ENCODE assay signal across 8 cellular contexts in genomic region chr2:241219030-241219382, GRCh38. TPM values are rescaled to one million over a fixed set of nuclear protein-coding genes. Genes with fewer than 3 reads are reported as not detected.
DNase-seq lines count a peak whose midpoint lies in the region; ATAC-seq, FAIRE-seq and TF ChIP-seq lines count a peak whose summit lies in the region.

No MANE protein-coding gene starts in this region.

- POLR2A ChIA-PET in CD8-positive, alpha-beta memory T cell (lab: Charles Lee): interaction anchor here (0.8 kb wide), 1 partner anchor 97 kb away, joined by 3 read pairs; no protein-coding TSS in a partner anchor

- no peaks in the 10 kb centered on the region for H3K9me3 Mint-ChIP-seq in CD8-positive, alpha-beta memory T cell

- CTCF ChIA-PET in CD8-positive, alpha-beta memory T cell (lab: Charles Lee): interaction anchor here (0.7 kb wide), 1 partner anchor 328 kb away, joined by 3 read pairs; no protein-coding TSS in a partner anchor

- TF ChIP-seq CTCF in LNCaP clone FGC (IDR thresholded peaks at IDR 0.05; ENCODE audit: control insufficient read depth, extremely low read depth, insufficient read depth) (no peak), neutrophil (IDR thresholded peaks at IDR 0.05) (no peak)

- peak overlapping the region in 5 of 8 donors; percentile 10 to 89 (median 38) for H3K27ac Mint-ChIP-seq in CD8-positive, alpha-beta memory T cell

- no peak for DNase-seq in CD8-positive, alpha-beta memory T cell
- no peak for DNase-seq in LNCaP clone FGC (ENCODE audit: low read depth)
- DNase-seq in small intestine: no peak
- DNase-seq in DMS 273 (lab: John Stamatoyannopoulos, UW; ENCODE audit: unreplicated experiment): no peak
- DNase-seq in hypothalamus (lab: John Stamatoyannopoulos, UW): no peak

- FAIRE-seq in small intestine (lab: Jason Lieb, UNC): no peak

- ATAC-seq in HG02588 (IDR thresholded peaks at IDR 0.05; ENCODE audit: unreplicated experiment): no peak

- peaks cover 7% of the 10 kb centered on the region for H3K4me1 ChIP-seq in CD8-positive, alpha-beta memory T cell (ENCODE audit: insufficient read depth, low read length)
- H3K4me1 ChIP-seq in ectodermal cell (ENCODE audit: control insufficient read depth, insufficient read depth, low read length) (peaks cover 16% of the 10 kb centered on the region), neutrophil (ENCODE audit: control insufficient read depth in 1 of 2, insufficient read depth in 1 of 2, low read depth in 1 of 2, low read length in 1 of 2) (peaks cover 10 to 13% of the 10 kb centered on the region in 2 experiments), small intestine (ENCODE audit: control insufficient read depth in 2 of 2, insufficient read depth in 1 of 2, low read depth in 1 of 2, low read length in 1 of 2) (no peaks in the 10 kb centered on the region)

- no peak overlapping the region for H3K27ac ChIP-seq in CD8-positive, alpha-beta memory T cell (ENCODE audit: low read depth, low read length)
- H3K27ac ChIP-seq in ectodermal cell (ENCODE audit: insufficient read depth, low read depth, low read length, poor library complexity, severe bottlenecking) (no peak overlapping the region), neutrophil (no peak overlapping the region), small intestine (ENCODE audit: low read depth in 1 of 2, low read length in 1 of 2) (no peak overlapping the region)

- 63 to 65% methylated on average over 3 of the region's 4 CpGs for WGBS in ectodermal cell, 2 experiments
- WGBS in small intestine, 3 donors: 16 to 38% (median 24%) methylated on average over 4 of the region's 4 CpGs

- H3K9me3 ChIP-seq in CD8-positive, alpha-beta memory T cell (ENCODE audit: low read length): no peaks in the 10 kb centered on the region
- H3K9me3 ChIP-seq in ectodermal cell (ENCODE audit: control insufficient read depth, low read length) (peaks cover 2% of the 10 kb centered on the region), neutrophil (no peaks in the 10 kb centered on the region), small intestine (ENCODE audit: control insufficient read depth, low read depth) (no peaks in the 10 kb centered on the region)

- peak overlapping the region; percentile 49 for H3K4me3 ChIP-seq in CD8-positive, alpha-beta memory T cell (ENCODE audit: low read length)
- peak overlapping the region; percentile 57 for H3K4me3 ChIP-seq in LNCaP clone FGC (ENCODE audit: low read depth, low read length)
- peak overlapping the region; percentile 50 for H3K4me3 ChIP-seq in ectodermal cell (ENCODE audit: insufficient read depth, low read depth, low read length)
- peak overlapping the region; percentile 49 to 56 for H3K4me3 ChIP-seq in neutrophil (ENCODE audit: low read depth in 1 of 2, low read length in 1 of 2)
- no peak overlapping the region for H3K4me3 ChIP-seq in small intestine (ENCODE audit: low read depth in 1 of 2, low read length in 2 of 2)

- H3K4me1 Mint-ChIP-seq in CD8-positive, alpha-beta memory T cell: peaks cover 9 to 18% (median 13%) of the 10 kb centered on the region in 3 donors

- H3K36me3 Mint-ChIP-seq in CD8-positive, alpha-beta memory T cell: no peaks in the 10 kb centered on the region

- H3K4me3 Mint-ChIP-seq in CD8-positive, alpha-beta memory T cell: peak overlapping the region; percentile 78 to 95 (median 89)

- no peaks in the 10 kb centered on the region for H3K36me3 ChIP-seq in CD8-positive, alpha-beta memory T cell (ENCODE audit: insufficient read depth, low read length)
- no peaks in the 10 kb centered on the region for H3K36me3 ChIP-seq in ectodermal cell (ENCODE audit: control insufficient read depth, insufficient read depth, low read length)
- H3K36me3 ChIP-seq in neutrophil: no peaks in the 10 kb centered on the region
- no peaks in the 10 kb centered on the region for H3K36me3 ChIP-seq in small intestine (ENCODE audit: control insufficient read depth in 2 of 2, insufficient read depth in 2 of 2, low read length in 2 of 2)

- H3K27me3 Mint-ChIP-seq in CD8-positive, alpha-beta memory T cell: peaks cover 0 to 3% of the 10 kb centered on the region in 2 donors

- peaks cover 4% of the 10 kb centered on the region for H3K27me3 ChIP-seq in CD8-positive, alpha-beta memory T cell (ENCODE audit: insufficient read depth, low read length, poor library complexity, severe bottlenecking)
- H3K27me3 ChIP-seq in ectodermal cell (ENCODE audit: control insufficient read depth, insufficient read depth, low read length, poor library complexity, severe bottlenecking) (peaks cover 3% of the 10 kb centered on the region), neutrophil (peaks cover 40% of the 10 kb centered on the region), small intestine (ENCODE audit: control insufficient read depth in 2 of 2, insufficient read depth in 2 of 2, low read length in 2 of 2) (no peaks in the 10 kb centered on the region)

RNA-seq across cellular contexts. Expression of gene ANO7, which starts 30.5 kb away (rescaled TPM):
- total RNA-seq in CD8-positive, alpha-beta memory T cell: under 1 TPM; 0.83 to 0.86 TPM
- polyA plus RNA-seq in CD8-positive, alpha-beta memory T cell: not detected
- polyA plus RNA-seq in ectodermal cell (2013, experiment 1 of 4): 2.1 TPM
- 2.6 TPM for polyA plus RNA-seq in ectodermal cell (2013, experiment 2 of 4)
- 1.9 TPM for polyA plus RNA-seq in ectodermal cell (2013, experiment 3 of 4)
- 1.7 TPM for polyA plus RNA-seq in ectodermal cell (2013, experiment 4 of 4)
- polyA plus RNA-seq in small intestine: 1 to 10 TPM; 1.1 to 7.2 (median 4.6) TPM

Comparison
In these comparisons a context has a peak if more than half of its experiments do, and no peak if none do; other contexts are left out.
1. H3K4me3 ChIP-seq: peak in CD8-positive, alpha-beta memory T cell (single experiment), LNCaP clone FGC (single experiment), ectodermal cell (single experiment) and neutrophil (2 of 2); none in small intestine (0 of 2).